ENCODE assay signal across 37 cellular contexts in genomic region chrX:139324756-139325155, GRCh38.
"Had no signal": no experiment of that assay in that cellular context is flagged by ENCODE, and none has a peak within 500 bp of the region (broad histone marks: within the 10 kb centered on the region; RNA-seq: fewer than 3 reads in every experiment).

No MANE protein-coding gene starts in this region.

- H3K27me3 ChIP-seq: ascending aorta, cardiac muscle cell had no signal

- H3K4me3 Mint-ChIP-seq: activated B cell treated with CpG ODN at 0.5 μM for 24 hours; activated CD4-positive, alpha-beta memory T cell treated with anti-CD3 and anti-CD28 coated beads for 36 hours; activated CD4-positive, alpha-beta T cell treated with anti-CD3 and anti-CD28 coated beads, Interleukin-2, amount 10 ng/mL, durations not matched to agents 24 days and 14 days; activated CD8-positive, alpha-beta T cell treated with anti-CD3 and anti-CD28 coated beads for 36 hours; activated naive CD4-positive, alpha-beta T cell treated with anti-CD3 and anti-CD28 coated beads for 36 hours; activated naive CD8-positive, alpha-beta T cell; activated naive CD8-positive, alpha-beta T cell treated with anti-CD3 and anti-CD28 coated beads, Interleukin-2, amount 10 ng/mL, durations not matched to agents 7 days and 5 days; activated naive CD8-positive, alpha-beta T cell treated with anti-CD3 and anti-CD28 coated beads, Interleukin-2, amount 50 U/mL, for 24 hours; activated T-cell treated with anti-CD3 and anti-CD28 coated beads, Interleukin-2, amount 50 U/mL, for 4 hours; activated T-cell treated with anti-CD3 and anti-CD28 coated beads, Interleukin-2, amount 50 U/mL, for 72 hours; activated T-helper 1 cell treated with anti-CD3 and anti-CD28 coated beads, Interleukin-12 subunit alpha, Interleukin-12 subunit beta, Interleukin-2, Interleukin-4 antibody, amounts not matched to agents 30 ng/mL and 10 ng/mL and 1 ng/mL, durations not matched to agents 14 hours and 24 hours and 36 hours; activated T-helper 17 cell treated with anti-CD3 and anti-CD28 coated beads, Interleukin-2, amount 50 U/mL, for 72 hours; brain; central memory CD8-positive, alpha-beta T cell; T-helper 1 cell treated with Interleukin-12 subunit alpha and Interleukin-12 subunit beta and Interleukin-4 antibody, amounts not matched to agents 30 μg/mL and 1 μg/mL, for 36 hours; T-helper 2 cell treated with Interferon-gamma antibody and Interleukin-4, amounts not matched to agents 5 μg/mL and 100 μg/mL, for 36 hours had no signal

- H3K9me3 Mint-ChIP-seq: activated B cell treated with CpG ODN at 0.5 μM for 24 hours; activated CD4-positive, alpha-beta memory T cell treated with anti-CD3 and anti-CD28 coated beads for 36 hours; activated CD4-positive, alpha-beta T cell treated with anti-CD3 and anti-CD28 coated beads, Interleukin-2, amount 10 ng/mL, durations not matched to agents 24 days and 14 days; activated CD8-positive, alpha-beta T cell treated with anti-CD3 and anti-CD28 coated beads for 36 hours; activated naive CD4-positive, alpha-beta T cell treated with anti-CD3 and anti-CD28 coated beads for 36 hours; activated naive CD8-positive, alpha-beta T cell treated with anti-CD3 and anti-CD28 coated beads, Interleukin-2, amount 10 ng/mL, durations not matched to agents 7 days and 5 days; activated naive CD8-positive, alpha-beta T cell treated with anti-CD3 and anti-CD28 coated beads, Interleukin-2, amount 50 U/mL, for 24 hours; activated T-cell treated with anti-CD3 and anti-CD28 coated beads, Interleukin-2, amount 50 U/mL, for 4 hours; activated T-helper 1 cell treated with anti-CD3 and anti-CD28 coated beads, Interleukin-12 subunit alpha, Interleukin-12 subunit beta, Interleukin-2, Interleukin-4 antibody, amounts not matched to agents 30 ng/mL and 10 ng/mL and 1 ng/mL, durations not matched to agents 14 hours and 24 hours and 36 hours; activated T-helper 17 cell treated with anti-CD3 and anti-CD28 coated beads, Interleukin-2, amount 50 U/mL, for 72 hours; central memory CD8-positive, alpha-beta T cell; T-helper 1 cell treated with Interleukin-12 subunit alpha and Interleukin-12 subunit beta and Interleukin-4 antibody, amounts not matched to agents 30 μg/mL and 1 μg/mL, for 36 hours; T-helper 2 cell treated with Interferon-gamma antibody and Interleukin-4, amounts not matched to agents 5 μg/mL and 100 μg/mL, for 36 hours had no signal

- H3K27me3 Mint-ChIP-seq: activated B cell treated with CpG ODN at 0.5 μM for 24 hours; activated CD4-positive, alpha-beta memory T cell treated with anti-CD3 and anti-CD28 coated beads for 36 hours; activated CD4-positive, alpha-beta T cell treated with anti-CD3 and anti-CD28 coated beads, Interleukin-2, amount 10 ng/mL, durations not matched to agents 24 days and 14 days; activated CD8-positive, alpha-beta T cell treated with anti-CD3 and anti-CD28 coated beads for 36 hours; activated naive CD8-positive, alpha-beta T cell; activated naive CD8-positive, alpha-beta T cell treated with anti-CD3 and anti-CD28 coated beads, Interleukin-2, amount 10 ng/mL, durations not matched to agents 7 days and 5 days; activated naive CD8-positive, alpha-beta T cell treated with anti-CD3 and anti-CD28 coated beads, Interleukin-2, amount 50 U/mL, for 24 hours; activated T-helper 17 cell treated with anti-CD3 and anti-CD28 coated beads, Interleukin-2, amount 50 U/mL, for 72 hours; brain; central memory CD8-positive, alpha-beta T cell had no signal

- H3K36me3 ChIP-seq: ascending aorta, cardiac muscle cell had no signal

- H3K4me1 ChIP-seq: ascending aorta had no signal

- H3K4me1 Mint-ChIP-seq: activated B cell treated with CpG ODN at 0.5 μM for 24 hours; activated CD4-positive, alpha-beta T cell treated with anti-CD3 and anti-CD28 coated beads, Interleukin-2, amount 10 ng/mL, durations not matched to agents 24 days and 14 days; activated naive CD8-positive, alpha-beta T cell treated with anti-CD3 and anti-CD28 coated beads, Interleukin-2, amount 10 ng/mL, durations not matched to agents 7 days and 5 days; activated naive CD8-positive, alpha-beta T cell treated with anti-CD3 and anti-CD28 coated beads, Interleukin-2, amount 50 U/mL, for 24 hours; activated T-helper 17 cell treated with anti-CD3 and anti-CD28 coated beads, Interleukin-2, amount 50 U/mL, for 72 hours; brain; central memory CD8-positive, alpha-beta T cell had no signal

- H3K4me3 ChIP-seq: ascending aorta, cardiac muscle cell had no signal

- ATAC-seq: activated CD8-positive, alpha-beta T cell treated with anti-CD3 and anti-CD28 coated beads for 36 hours; activated naive CD8-positive, alpha-beta T cell treated with anti-CD3 and anti-CD28 coated beads, Interleukin-2, amount 50 U/mL, for 24 hours; activated T-cell treated with anti-CD3 and anti-CD28 coated beads, Interleukin-2, amount 50 U/mL, for 4 hours; activated T-cell treated with anti-CD3 and anti-CD28 coated beads, Interleukin-2, amount 50 U/mL, for 72 hours; activated T-helper 17 cell treated with anti-CD3 and anti-CD28 coated beads, Interleukin-2, amount 50 U/mL, for 72 hours had no signal

- H3K36me3 Mint-ChIP-seq: activated CD4-positive, alpha-beta memory T cell treated with anti-CD3 and anti-CD28 coated beads for 36 hours; activated naive CD8-positive, alpha-beta T cell; activated naive CD8-positive, alpha-beta T cell treated with anti-CD3 and anti-CD28 coated beads, Interleukin-2, amount 10 ng/mL, durations not matched to agents 7 days and 5 days; brain had no signal

- H3K27ac ChIP-seq: ascending aorta, cardiac muscle cell, VCaP had no signal

- DNase-seq: activated B cell treated with CpG ODN at 0.5 μM for 24 hours; activated CD4-positive, alpha-beta memory T cell treated with anti-CD3 and anti-CD28 coated beads for 36 hours; activated CD4-positive, alpha-beta T cell treated with anti-CD3 and anti-CD28 coated beads for 4 hours; activated CD4-positive, alpha-beta T cell treated with anti-CD3 and anti-CD28 coated beads, Interleukin-2, amount 10 ng/mL, durations not matched to agents 24 days and 14 days; activated CD4-positive, alpha-beta T cell treated with anti-CD3 and anti-CD28 coated beads, Interleukin-2, amount 50 U/mL, for 1 hour; activated CD4-positive, alpha-beta T cell treated with anti-CD3 and anti-CD28 coated beads, Interleukin-2, amount 50 U/mL, for 4 hours; activated CD4-positive, CD25-positive, alpha-beta regulatory T cell treated with anti-CD3 and anti-CD28 coated beads, Interleukin-2, amount 50 U/mL, for 72 hours; activated CD8-positive, alpha-beta memory T cell treated with anti-CD3 and anti-CD28 coated beads, Interleukin-2, amount 50 U/mL, for 4 hours; activated CD8-positive, alpha-beta T cell treated with anti-CD3 and anti-CD28 coated beads for 36 hours; activated effector memory CD4-positive, alpha-beta T cell treated with anti-CD3 and anti-CD28 coated beads, Interleukin-2, amount 50 U/mL, for 16 hours; activated gamma-delta T cell treated with Interleukin-2 at 50 U/mL for 16 hours; activated naive CD4-positive, alpha-beta T cell; activated naive CD4-positive, alpha-beta T cell treated with anti-CD3 and anti-CD28 coated beads for 36 hours; activated naive CD4-positive, alpha-beta T cell treated with anti-CD3 and anti-CD28 coated beads, Interleukin-2, amount 50 U/mL, for 16 hours; activated naive CD8-positive, alpha-beta T cell treated with anti-CD3 and anti-CD28 coated beads, Interleukin-2, amount 10 ng/mL, durations not matched to agents 7 days and 5 days; activated naive CD8-positive, alpha-beta T cell treated with anti-CD3 and anti-CD28 coated beads, Interleukin-2, amount 50 U/mL, for 24 hours; activated T-cell treated with anti-CD3 and anti-CD28 coated beads for 4 hours; activated T-cell treated with anti-CD3 and anti-CD28 coated beads, Interleukin-2, amount 50 U/mL, for 1 hour; activated T-cell treated with anti-CD3 and anti-CD28 coated beads, Interleukin-2, amount 50 U/mL, for 4 hours; activated T-cell treated with anti-CD3 and anti-CD28 coated beads, Interleukin-2, amount 50 U/mL, for 72 hours; amygdala; anterior cingulate cortex; caudate nucleus; cerebellar nuclear complex; T-helper 1 cell; T-helper 2 cell; T-helper 9 cell had no signal

- H3K9me3 ChIP-seq: ascending aorta had no signal

- H3K27ac Mint-ChIP-seq: activated B cell treated with CpG ODN at 0.5 μM for 24 hours; activated CD4-positive, alpha-beta memory T cell treated with anti-CD3 and anti-CD28 coated beads for 36 hours; activated CD4-positive, alpha-beta T cell treated with anti-CD3 and anti-CD28 coated beads, Interleukin-2, amount 10 ng/mL, durations not matched to agents 24 days and 14 days; activated CD8-positive, alpha-beta T cell treated with anti-CD3 and anti-CD28 coated beads for 36 hours; activated naive CD4-positive, alpha-beta T cell treated with anti-CD3 and anti-CD28 coated beads for 36 hours; activated naive CD8-positive, alpha-beta T cell; activated naive CD8-positive, alpha-beta T cell treated with anti-CD3 and anti-CD28 coated beads, Interleukin-2, amount 10 ng/mL, durations not matched to agents 7 days and 5 days; activated naive CD8-positive, alpha-beta T cell treated with anti-CD3 and anti-CD28 coated beads, Interleukin-2, amount 50 U/mL, for 24 hours; activated T-cell treated with anti-CD3 and anti-CD28 coated beads, Interleukin-2, amount 50 U/mL, for 72 hours; activated T-helper 1 cell treated with anti-CD3 and anti-CD28 coated beads, Interleukin-12 subunit alpha, Interleukin-12 subunit beta, Interleukin-2, Interleukin-4 antibody, amounts not matched to agents 30 ng/mL and 10 ng/mL and 1 ng/mL, durations not matched to agents 14 hours and 24 hours and 36 hours; activated T-helper 17 cell treated with anti-CD3 and anti-CD28 coated beads, Interleukin-2, amount 50 U/mL, for 72 hours; brain; T-helper 1 cell treated with Interleukin-12 subunit alpha and Interleukin-12 subunit beta and Interleukin-4 antibody, amounts not matched to agents 30 μg/mL and 1 μg/mL, for 36 hours; T-helper 2 cell treated with Interferon-gamma antibody and Interleukin-4, amounts not matched to agents 5 μg/mL and 100 μg/mL, for 36 hours had no signal
